Comparison of ENCODE assay signal across 16 cellular contexts in the genomic region with DNA sequence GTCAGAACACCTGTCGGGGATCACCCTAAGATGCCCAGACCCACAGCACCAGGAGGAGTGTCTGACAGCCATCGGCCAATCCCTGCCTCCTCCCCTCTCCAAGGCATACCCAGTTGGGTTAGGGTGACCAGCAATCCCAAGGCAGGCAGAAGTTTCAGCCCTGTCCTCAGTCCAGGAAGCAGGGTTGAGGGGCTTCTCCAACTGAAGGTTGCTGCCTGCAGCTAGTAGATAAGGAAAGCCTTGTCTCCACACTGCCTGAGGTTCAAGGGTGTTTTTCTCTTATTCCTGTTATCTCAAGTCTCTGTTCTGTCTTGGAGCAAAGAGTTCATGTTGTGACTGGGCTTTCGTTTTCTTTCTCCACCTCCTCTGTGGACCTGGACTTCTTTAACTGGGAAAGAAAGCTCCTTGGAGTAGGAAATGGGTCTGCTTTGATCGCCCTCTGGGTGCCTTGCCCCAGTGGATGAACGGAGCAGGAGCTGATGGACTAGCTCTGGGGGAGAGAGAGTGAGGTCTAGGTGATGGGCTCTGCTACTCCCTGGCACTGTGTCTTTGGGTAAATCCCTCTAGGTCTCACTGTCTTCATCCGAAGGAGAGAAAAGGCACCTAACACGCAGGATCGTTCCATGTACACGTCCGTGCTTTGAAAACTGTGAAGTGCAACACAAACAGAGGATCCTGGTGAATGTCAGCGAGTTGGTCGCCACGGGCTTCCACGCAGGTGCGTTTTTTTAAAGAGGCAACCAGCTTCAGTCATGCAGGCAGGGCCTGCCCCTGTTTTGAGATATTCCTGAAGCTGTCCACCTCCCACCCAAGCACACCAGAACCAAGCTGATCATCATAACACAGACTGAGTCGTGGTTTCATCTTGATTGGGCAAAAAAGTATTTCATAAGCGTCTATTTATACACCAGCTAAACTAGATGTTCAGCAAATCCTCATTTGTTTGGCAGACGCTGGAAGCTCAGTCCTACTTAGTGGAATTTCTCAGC. TPM values are rescaled to one million over a fixed set of nuclear protein-coding genes. Genes with fewer than 3 reads are reported as not detected.
A peak's percentile ranks its signal among the peaks of the same experiment; 100 is the strongest.
DNase-seq lines count a peak whose midpoint lies in the region; FAIRE-seq and TF ChIP-seq lines count a peak whose summit lies in the region.
"Had no signal": no experiment of that assay in that cellular context is flagged by ENCODE, and none has a peak within 500 bp of the region (broad histone marks: within the 10 kb centered on the region; RNA-seq: fewer than 3 reads in every experiment).

No MANE protein-coding gene starts in this region.

- no peaks in the 10 kb centered on the region for H3K9me3 ChIP-seq in small intestine (ENCODE audit: control insufficient read depth, low read depth)
- no peaks in the 10 kb centered on the region for H3K9me3 ChIP-seq in SJCRH30 (replicated peaks)
- no peaks in the 10 kb centered on the region for H3K9me3 ChIP-seq in SK-N-SH

- H3K27me3 ChIP-seq in small intestine (ENCODE audit: control insufficient read depth in 2 of 2, insufficient read depth in 2 of 2, low read length in 2 of 2) (no peaks in the 10 kb centered on the region), SJCRH30 (no peaks in the 10 kb centered on the region), SK-N-SH (ENCODE audit: insufficient read depth) (no peaks in the 10 kb centered on the region)

- no peak overlapping the region for H3K4me3 Mint-ChIP-seq in activated T-helper 2 cell treated with anti-CD3 and anti-CD28 coated beads, Interferon-gamma antibody, Interleukin-2, Interleukin-4, amounts not matched to agents 10 μg/mL and 5 μg/mL and 100 μg/mL, durations not matched to agents 14 hours and 24 hours and 36 hours (ENCODE audit: low read depth)

- intact Hi-C loops in activated T-helper 2 cell treated with anti-CD3 and anti-CD28 coated beads, Interferon-gamma antibody, Interleukin-2, Interleukin-4, amounts not matched to agents 10 μg/mL and 5 μg/mL and 100 μg/mL, durations not matched to agents 14 hours and 24 hours and 36 hours (cut with micrococcal nuclease): no loop called here

- H3K27me3 Mint-ChIP-seq in activated T-helper 2 cell treated with anti-CD3 and anti-CD28 coated beads, Interferon-gamma antibody, Interleukin-2, Interleukin-4, amounts not matched to agents 10 μg/mL and 5 μg/mL and 100 μg/mL, durations not matched to agents 14 hours and 24 hours and 36 hours (ENCODE audit: low read depth): no peaks in the 10 kb centered on the region
- H3K27me3 Mint-ChIP-seq: naive thymus-derived CD4-positive, alpha-beta T cell had no signal

- peaks cover 5% of the 10 kb centered on the region for H3K9me3 Mint-ChIP-seq in activated T-helper 2 cell treated with anti-CD3 and anti-CD28 coated beads, Interferon-gamma antibody, Interleukin-2, Interleukin-4, amounts not matched to agents 10 μg/mL and 5 μg/mL and 100 μg/mL, durations not matched to agents 14 hours and 24 hours and 36 hours

- H4K20me1 ChIP-seq in SK-N-SH (ENCODE audit: insufficient read depth): no peaks in the 10 kb centered on the region

- CTCF ChIA-PET in SK-N-SH (lab: Yijun Ruan, JAX): interaction anchor here (1.6 kb wide), 1 partner anchor 20 kb away, joined by 3 read pairs; no protein-coding TSS in a partner anchor

- no peak overlapping the region for H3K9ac ChIP-seq in SK-N-SH

- peaks cover 0 to 5% of the 10 kb centered on the region in 2 donors for H3K4me1 ChIP-seq in small intestine (ENCODE audit: control insufficient read depth in 2 of 2, insufficient read depth in 1 of 2, low read depth in 1 of 2, low read length in 1 of 2)
- H3K4me1 ChIP-seq in SJCRH30: no peaks in the 10 kb centered on the region
- peaks cover 5 to 12% of the 10 kb centered on the region in 2 experiments; a peak in 2 of 4 replicates for H3K4me1 ChIP-seq in SK-N-SH (ENCODE audit: control insufficient read depth in 1 of 2, insufficient read depth in 2 of 2, low read depth in 1 of 2, low read length in 1 of 2)

- TF ChIP-seq CTCF in SK-N-SH (IDR thresholded peaks at IDR 0.05): no peak

- TF ChIP-seq RAD21 in SK-N-SH (IDR thresholded peaks at IDR 0.05; ENCODE audit: low read length): no peak

- H3K4me1 Mint-ChIP-seq in activated T-helper 2 cell treated with anti-CD3 and anti-CD28 coated beads, Interferon-gamma antibody, Interleukin-2, Interleukin-4, amounts not matched to agents 10 μg/mL and 5 μg/mL and 100 μg/mL, durations not matched to agents 14 hours and 24 hours and 36 hours (ENCODE audit: low read depth): peaks cover 17% of the 10 kb centered on the region

- peaks cover 54% of the 10 kb centered on the region for H3K36me3 Mint-ChIP-seq in activated T-helper 2 cell treated with anti-CD3 and anti-CD28 coated beads, Interferon-gamma antibody, Interleukin-2, Interleukin-4, amounts not matched to agents 10 μg/mL and 5 μg/mL and 100 μg/mL, durations not matched to agents 14 hours and 24 hours and 36 hours (ENCODE audit: low read depth)

- DNase-seq in GM12891 (ENCODE audit: insufficient read length, low spot score): no peak
- peak; percentile 59 for DNase-seq in NOMO-1 treated with dmso at 0.1 percent for 144 hours (lab: John Stamatoyannopoulos, UW; ENCODE audit: unreplicated experiment)
- peak; percentile 83 to 95 for DNase-seq in erythroblast (lab: John Stamatoyannopoulos, UW)
- peak; percentile 20 for DNase-seq in small intestine
- DNase-seq in NCI-H524 treated with DMSO at 0.1 percent for 48 hours (lab: John Stamatoyannopoulos, UW): no peak
- DNase-seq in SJCRH30: no peak
- DNase-seq in SK-N-SH: no peak
- DNase-seq in activated T-helper 2 cell treated with anti-CD3 and anti-CD28 coated beads, Interferon-gamma antibody, Interleukin-2, Interleukin-4, amounts not matched to agents 10 μg/mL and 5 μg/mL and 100 μg/mL, durations not matched to agents 14 hours and 24 hours and 36 hours (ENCODE audit: low spot score): no peak
- DNase-seq: cortex of kidney; GDM1; naive thymus-derived CD4-positive, alpha-beta T cell; NCI-H2107; retina; stimulated activated CD4-positive, alpha-beta T cell treated with anti-CD3 and anti-CD28 coated beads, Interleukin-4, amount 100 ng/mL, for 4 hours; stimulated activated naive CD4-positive, alpha-beta T cell had no signal

- no peaks in the 10 kb centered on the region for H3K36me3 ChIP-seq in small intestine (ENCODE audit: control insufficient read depth in 2 of 2, insufficient read depth in 2 of 2, low read length in 2 of 2)
- no peaks in the 10 kb centered on the region for H3K36me3 ChIP-seq in SJCRH30
- no peaks in the 10 kb centered on the region for H3K36me3 ChIP-seq in SK-N-SH (replicated peaks in 1 of 2; ENCODE audit: control insufficient read depth in 1 of 2, insufficient read depth in 2 of 2, low read length in 1 of 2)

- POLR2A ChIA-PET in SK-N-SH (lab: Yijun Ruan, JAX): no interaction called here

- no peak for TF ChIP-seq POLR2A in GM12891 (IDR thresholded peaks at IDR 0.05; ENCODE audit: low read depth, low read length)
- TF ChIP-seq POLR2A in erythroblast (IDR thresholded peaks at IDR 0.05; ENCODE audit: low read length): peak; percentile 29

- H3K4me2 ChIP-seq in SK-N-SH: no peak overlapping the region

- 77% methylated on average over 18 of the region's 18 CpGs for WGBS in small intestine, 3 donors
- WGBS in SK-N-SH (ENCODE audit: low lambda C conversion rate): 71% methylated on average over 10 of the region's 18 CpGs

- no peak overlapping the region for H3K27ac ChIP-seq in small intestine (ENCODE audit: low read depth in 1 of 2, low read length in 1 of 2)
- H3K27ac ChIP-seq in SJCRH30: no peak overlapping the region
- H3K27ac ChIP-seq in SK-N-SH (ENCODE audit: low read depth in 2 of 2, low read length in 1 of 2): no peak overlapping the region

- no peaks in the 10 kb centered on the region for H3K79me2 ChIP-seq in SK-N-SH (ENCODE audit: insufficient read depth)

- H3K27ac Mint-ChIP-seq in activated T-helper 2 cell treated with anti-CD3 and anti-CD28 coated beads, Interferon-gamma antibody, Interleukin-2, Interleukin-4, amounts not matched to agents 10 μg/mL and 5 μg/mL and 100 μg/mL, durations not matched to agents 14 hours and 24 hours and 36 hours: no peak overlapping the region

- no peaks in the 10 kb centered on the region for H3F3A ChIP-seq in SK-N-SH (replicated peaks; ENCODE audit: insufficient read depth)

- no peaks in the 10 kb centered on the region for H3K9me2 ChIP-seq in SK-N-SH

- H2AFZ ChIP-seq in SK-N-SH (ENCODE audit: low read depth): no peak overlapping the region

- no peak for TF ChIP-seq EP300 in SK-N-SH (IDR thresholded peaks at IDR 0.05; ENCODE audit: borderline replicate concordance in 1 of 2, low read depth in 1 of 2, low read length in 1 of 2)

- H3K4me3 ChIP-seq in small intestine (ENCODE audit: low read depth in 1 of 2, low read length in 2 of 2): no peak overlapping the region
- H3K4me3 ChIP-seq in SJCRH30: no peak overlapping the region
- no peak overlapping the region for H3K4me3 ChIP-seq in SK-N-SH (ENCODE audit: low read depth in 2 of 2, low read length in 1 of 2)

- FAIRE-seq in GM12891 (lab: Jason Lieb, UNC) (peak; percentile 50), small intestine (lab: Jason Lieb, UNC) (no peak)
- FAIRE-seq: H54 had no signal

TF ChIP-seq in GM12891, 5 proteins besides CTCF, POLR2A, EP300 and RAD21:
- TF ChIP-seq TAF1 (IDR thresholded peaks at IDR 0.05; ENCODE audit: low read depth, low read length) (no peak), POU2F2 (IDR thresholded peaks at IDR 0.05; ENCODE audit: low read depth, low read length) (0 out of 2 replicates have a peak, but pooled peaks have one; percentile 17)

TF ChIP-seq in SK-N-SH, 30 proteins besides CTCF, POLR2A, EP300 and RAD21 (continues in another document):
- TF ChIP-seq, protein P1, sequence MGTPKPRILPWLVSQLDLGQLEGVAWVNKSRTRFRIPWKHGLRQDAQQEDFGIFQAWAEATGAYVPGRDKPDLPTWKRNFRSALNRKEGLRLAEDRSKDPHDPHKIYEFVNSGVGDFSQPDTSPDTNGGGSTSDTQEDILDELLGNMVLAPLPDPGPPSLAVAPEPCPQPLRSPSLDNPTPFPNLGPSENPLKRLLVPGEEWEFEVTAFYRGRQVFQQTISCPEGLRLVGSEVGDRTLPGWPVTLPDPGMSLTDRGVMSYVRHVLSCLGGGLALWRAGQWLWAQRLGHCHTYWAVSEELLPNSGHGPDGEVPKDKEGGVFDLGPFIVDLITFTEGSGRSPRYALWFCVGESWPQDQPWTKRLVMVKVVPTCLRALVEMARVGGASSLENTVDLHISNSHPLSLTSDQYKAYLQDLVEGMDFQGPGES (IDR thresholded peaks at IDR 0.05; ENCODE audit: low read depth, low read length): no peak
- TF ChIP-seq YY1 (IDR thresholded peaks at IDR 0.05; ENCODE audit: low read depth): no peak

RNA-seq across cellular contexts. Expression of gene FOXN3, which starts 52.5 kb away (rescaled TPM):
- polyA plus RNA-seq in GM12891 (2012; ENCODE audit: low read depth, missing spikeins): 15.4 TPM
- polyA plus RNA-seq in small intestine (10 to 100 TPM; 22.0 to 47.3 (median 47.2) TPM), SK-N-SH (2012; rRNA removed) (9.8 and 12.0 TPM in 2 replicates)
- total RNA-seq in SJCRH30 (2014; rRNA removed; shearing (Covaris generic)): 45.8 and 49.7 TPM in 2 replicates
- 10.5 and 11.9 TPM in 2 replicates for polyA plus RNA-seq in SK-N-SH (2012; cell fraction: cytosol; rRNA removed)
- polyA plus RNA-seq in SK-N-SH (2012; cell fraction: nucleus; rRNA removed): 9.6 and 9.8 TPM in 2 replicates
- 131 and 135 TPM in 2 replicates for total RNA-seq in activated T-helper 2 cell treated with anti-CD3 and anti-CD28 coated beads, Interferon-gamma antibody, Interleukin-2, Interleukin-4, amounts not matched to agents 10 μg/mL and 5 μg/mL and 100 μg/mL, durations not matched to agents 14 hours and 24 hours and 36 hours

Comparison
In these comparisons a context has a peak if more than half of its experiments do, and no peak if none do; other contexts are left out.
1. DNase-seq: peak in NOMO-1 treated with dmso at 0.1 percent for 144 hours (single experiment), erythroblast (2 of 2) and small intestine (single experiment); none in GM12891 (single experiment), NCI-H524 treated with DMSO at 0.1 percent for 48 hours (single experiment), SJCRH30 (0 of 2), SK-N-SH (single experiment) and activated T-helper 2 cell treated with anti-CD3 and anti-CD28 coated beads, Interferon-gamma antibody, Interleukin-2, Interleukin-4, amounts not matched to agents 10 μg/mL and 5 μg/mL and 100 μg/mL, durations not matched to agents 14 hours and 24 hours and 36 hours (single experiment).